In genomic region chr9:120928720-120929389, GRCh38 we compare ENCODE assay signal across 8 cellular contexts. TPM values are rescaled to one million over a fixed set of nuclear protein-coding genes. Genes with fewer than 3 reads are reported as not detected.
DNase-seq lines count a peak whose midpoint lies in the region; ATAC-seq and TF ChIP-seq lines count a peak whose summit lies in the region.

No MANE protein-coding gene starts in this region.

- peaks cover 28% of the 10 kb centered on the region for H3K36me3 Mint-ChIP-seq in activated naive CD8-positive, alpha-beta T cell treated with anti-CD3 and anti-CD28 coated beads, Interleukin-2, amount 50 U/mL, for 24 hours (ENCODE audit: low read depth)

- DNase-seq in AG04450 (ENCODE audit: low read depth, low spot score): no peak
- DNase-seq in RPMI7951 (ENCODE audit: low read depth): peak; percentile 31
- peak; percentile 82 for DNase-seq in activated naive CD8-positive, alpha-beta T cell treated with anti-CD3 and anti-CD28 coated beads, Interleukin-2, amount 50 U/mL, for 24 hours
- peak; percentile 82 for DNase-seq in left cardiac atrium
- peak; percentile 45 to 95 (median 68) for DNase-seq in posterior cingulate gyrus
- DNase-seq in H4 (ENCODE audit: low spot score): no peak

- TF ChIP-seq CTCF in AG04450 (IDR thresholded peaks at IDR 0.05; ENCODE audit: low read depth, low read length): peak; percentile 10

- no peaks in the 10 kb centered on the region for H3K9me3 Mint-ChIP-seq in activated naive CD8-positive, alpha-beta T cell treated with anti-CD3 and anti-CD28 coated beads, Interleukin-2, amount 50 U/mL, for 24 hours

- peaks cover 81% of the 10 kb centered on the region for H3K4me1 Mint-ChIP-seq in activated naive CD8-positive, alpha-beta T cell treated with anti-CD3 and anti-CD28 coated beads, Interleukin-2, amount 50 U/mL, for 24 hours

- CTCF ChIA-PET in AG04450 (lab: Charles Lee): interaction anchor here (1.0 to 1.4 kb wide), 3 partner anchors 9 to 52 kb away, joined by 3 to 7 read pairs (median 4); no protein-coding TSS in a partner anchor

- H3K4me3 ChIP-seq in AG04450 (ENCODE audit: low read depth, low read length): peak overlapping the region; percentile 49

- no peaks in the 10 kb centered on the region for H3K27me3 ChIP-seq in AG04450 (ENCODE audit: control insufficient read depth, insufficient read depth, low read length)

- peak overlapping the region; percentile 90 for H3K4me3 Mint-ChIP-seq in activated naive CD8-positive, alpha-beta T cell treated with anti-CD3 and anti-CD28 coated beads, Interleukin-2, amount 50 U/mL, for 24 hours

- intact Hi-C loops in left cardiac atrium (cut with DNase I) (no loop called here), posterior cingulate gyrus (cut with DNase I) (no loop called here)

- no peaks in the 10 kb centered on the region for H3K27me3 Mint-ChIP-seq in activated naive CD8-positive, alpha-beta T cell treated with anti-CD3 and anti-CD28 coated beads, Interleukin-2, amount 50 U/mL, for 24 hours

- POLR2A ChIA-PET in AG04450 (lab: Yijun Ruan, JAX): no interaction called here

- ATAC-seq in GM18867 (IDR thresholded peaks at IDR 0.05; ENCODE audit: unreplicated experiment): peak; percentile 34
- peak; percentile 35 for ATAC-seq in HG03354 (IDR thresholded peaks at IDR 0.05; ENCODE audit: poor library complexity, severe bottlenecking, unreplicated experiment)
- peak; percentile 6 for ATAC-seq in activated naive CD8-positive, alpha-beta T cell treated with anti-CD3 and anti-CD28 coated beads, Interleukin-2, amount 50 U/mL, for 24 hours
- peak; percentile 88 to 94 for ATAC-seq in left cardiac atrium

- no peaks in the 10 kb centered on the region for H3K9me3 ChIP-seq in AG04450 (ENCODE audit: control insufficient read depth, insufficient read depth, low read length)

- H3K27ac ChIP-seq in AG04450 (ENCODE audit: low read depth, low read length): no peak overlapping the region

- H3K27ac Mint-ChIP-seq in activated naive CD8-positive, alpha-beta T cell treated with anti-CD3 and anti-CD28 coated beads, Interleukin-2, amount 50 U/mL, for 24 hours: peak overlapping the region; percentile 100

RNA-seq across cellular contexts. Expression of gene TRAF1, which starts 2.3 kb away (rescaled TPM):
- polyA plus RNA-seq in AG04450 (2011; rRNA removed): 3.7 and 4.0 TPM in 2 replicates
- 5.7 and 7.6 TPM in 2 replicates for polyA minus RNA-seq in AG04450 (2011; rRNA and poly(A)+ RNA removed)
- 3.1 and 3.4 TPM in 2 replicates for total RNA-seq in RPMI7951 (2014; rRNA removed; shearing (Covaris generic))
- 1 to 10 TPM; 3.3 to 3.7 TPM for total RNA-seq in left cardiac atrium
- total RNA-seq in H4 (2014; rRNA removed; shearing (Covaris generic)): 0.21 TPM in 2 replicates

RNA-seq across cellular contexts. Expression of gene PHF19, which starts 51.9 kb away (rescaled TPM):
- polyA plus RNA-seq in AG04450 (2011; rRNA removed): 20.4 and 30.5 TPM in 2 replicates
- polyA minus RNA-seq in AG04450 (2011; rRNA and poly(A)+ RNA removed): 37.0 and 56.0 TPM in 2 replicates
- 73.2 and 73.4 TPM in 2 replicates for total RNA-seq in RPMI7951 (2014; rRNA removed; shearing (Covaris generic))
- 10 to 100 TPM; 16.8 to 18.5 TPM for total RNA-seq in left cardiac atrium
- total RNA-seq in H4 (2014; rRNA removed; shearing (Covaris generic)): 52.7 and 66.6 TPM in 2 replicates

Comparison
In these comparisons a context has a peak if more than half of its experiments do, and no peak if none do; other contexts are left out.
1. DNase-seq: peak in RPMI7951 (single experiment), activated naive CD8-positive, alpha-beta T cell treated with anti-CD3 and anti-CD28 coated beads, Interleukin-2, amount 50 U/mL, for 24 hours (single experiment), left cardiac atrium (single experiment) and posterior cingulate gyrus (10 of 10); none in AG04450 (single experiment) and H4 (single experiment).
2. ATAC-seq: peak in every context shown above with its lines; median percentile 91 in left cardiac atrium; 35 in HG03354; 34 in GM18867; 6 in activated naive CD8-positive, alpha-beta T cell treated with anti-CD3 and anti-CD28 coated beads, Interleukin-2, amount 50 U/mL, for 24 hours.